15 cellular contexts compared by ENCODE assay signal in genomic region chr12:105399428-105400081, GRCh38.
DNase-seq lines count a peak whose midpoint lies in the region; ATAC-seq, FAIRE-seq and TF ChIP-seq lines count a peak whose summit lies in the region.
"Had no signal": no experiment of that assay in that cellular context is flagged by ENCODE, and none has a peak within 500 bp of the region (broad histone marks: within the 10 kb centered on the region; RNA-seq: fewer than 3 reads in every experiment).

No MANE protein-coding gene starts in this region.

- H3K27ac ChIP-seq in K562 (ENCODE audit: extremely low read depth, low read depth, low read length) (no peak overlapping the region), prostate gland (no peak overlapping the region), Karpas-422 (ENCODE audit: low read length) (no peak overlapping the region)
- H3K27ac ChIP-seq: A549, C4-2B, GM23248 had no signal

- H4K20me1 ChIP-seq in K562 (replicated peaks; ENCODE audit: control insufficient read depth, insufficient read depth, low read length) (no peaks in the 10 kb centered on the region), Karpas-422 (ENCODE audit: insufficient read depth, low read depth, low read length) (no peaks in the 10 kb centered on the region)

- no peak overlapping the region for H3K4me3 ChIP-seq in K562
- H3K4me3 ChIP-seq in mucosa of descending colon: no peak overlapping the region
- no peak overlapping the region for H3K4me3 ChIP-seq in prostate gland
- no peak overlapping the region for H3K4me3 ChIP-seq in Karpas-422 (ENCODE audit: low read length)
- H3K4me3 ChIP-seq: A549, GM12878, GM23248 had no signal

- intact Hi-C loops in K562 (cut with micrococcal nuclease) (no loop called here), left colon (cut with DNase I, micrococcal nuclease) (no loop called here), mucosa of descending colon (cut with DNase I, micrococcal nuclease) (no loop called here), prostate gland (cut with DNase I) (no loop called here)

- no peaks in the 10 kb centered on the region for H3K36me3 ChIP-seq in K562 (ENCODE audit: control insufficient read depth, insufficient read depth, low read length)
- H3K36me3 ChIP-seq in mucosa of descending colon (ENCODE audit: low read depth): no peaks in the 10 kb centered on the region
- no peaks in the 10 kb centered on the region for H3K36me3 ChIP-seq in prostate gland
- H3K36me3 ChIP-seq in Karpas-422 (ENCODE audit: insufficient read depth, low read length): no peaks in the 10 kb centered on the region
- H3K36me3 ChIP-seq: BE2C had no signal

- H3K27me3 Mint-ChIP-seq in naive thymus-derived CD8-positive, alpha-beta T cell: peaks cover 0 to 2% (median 0%) of the 10 kb centered on the region in 5 donors
- H3K27me3 Mint-ChIP-seq: CD4-positive, alpha-beta memory T cell had no signal

- BruUV-seq in K562 (replicated peaks; lab: Mats Ljungman, UMichigan): no TSS peak

- CTCF ChIA-PET in K562 (lab: Yijun Ruan, JAX; ENCODE audit: low intra/inter-chr PET ratio): no interaction called here

- TF ChIP-seq RAD21 in K562 (CRISPR knock-in tag; conservative IDR thresholded peaks at IDR 0.05 in 1 of 2, IDR thresholded peaks at IDR 0.05 in 1 of 2): no peak

- no peaks in the 10 kb centered on the region for H3K27me3 ChIP-seq in K562 (ENCODE audit: control insufficient read depth in 2 of 2, insufficient read depth in 2 of 2, low read length in 2 of 2)
- H3K27me3 ChIP-seq in prostate gland (replicated peaks; ENCODE audit: insufficient read depth): no peaks in the 10 kb centered on the region
- no peaks in the 10 kb centered on the region for H3K27me3 ChIP-seq in Karpas-422 (ENCODE audit: low read length)
- H3K27me3 ChIP-seq: BE2C had no signal

- TF ChIP-seq CTCF in K562 (IDR thresholded peaks at IDR 0.05 in 2 of 3, conservative IDR thresholded peaks at IDR 0.05 in 1 of 3; ENCODE audit: insufficient read depth in 2 of 3, low read depth in 1 of 3, low read length in 3 of 3) (no peak), mucosa of descending colon (IDR thresholded peaks at IDR 0.05) (no peak), prostate gland (IDR thresholded peaks at IDR 0.05) (no peak)

- TF ChIP-seq POLR2A in K562 (conservative IDR thresholded peaks at IDR 0.05) (no peak), prostate gland (IDR thresholded peaks at IDR 0.05) (no peak)

- H3K9me3 ChIP-seq in K562 (replicated peaks; ENCODE audit: control insufficient read depth, insufficient read depth, low read depth, low read length): no peaks in the 10 kb centered on the region
- no peaks in the 10 kb centered on the region for H3K9me3 ChIP-seq in mucosa of descending colon
- no peaks in the 10 kb centered on the region for H3K9me3 ChIP-seq in prostate gland
- no peaks in the 10 kb centered on the region for H3K9me3 ChIP-seq in Karpas-422 (ENCODE audit: low read length)
- H3K9me3 ChIP-seq: BE2C had no signal

- ATAC-seq in K562: no peak
- peak; percentile 93 for ATAC-seq in left colon
- peak; percentile 90 for ATAC-seq in mucosa of descending colon
- no peak for ATAC-seq in naive thymus-derived CD8-positive, alpha-beta T cell
- ATAC-seq: A549, GM12878, HCT116 had no signal

- peaks cover 0 to 20% (median 10%) of the 10 kb centered on the region in 9 donors for H3K9me3 Mint-ChIP-seq in naive thymus-derived CD8-positive, alpha-beta T cell

- POLR2A ChIA-PET in K562 (lab: Yijun Ruan, JAX): interaction anchor here (0.6 to 0.8 kb wide), 2 partner anchors 8 to 27 kb away, joined by 3 read pairs; no protein-coding TSS in a partner anchor
- POLR2A ChIA-PET in naive thymus-derived CD8-positive, alpha-beta T cell (lab: Charles Lee): no interaction called here

- no peaks in the 10 kb centered on the region for H3K9me1 ChIP-seq in K562 (ENCODE audit: control insufficient read depth, insufficient read depth, low read length)

- no peak for DNase-seq in K562 (ENCODE audit: extremely low read depth in 1 of 4, low spot score in 3 of 4)
- DNase-seq in left colon: peak; percentile 35 to 49
- DNase-seq in mucosa of descending colon: peak in 2 of 3 donors; percentile 33 to 45
- DNase-seq in naive thymus-derived CD8-positive, alpha-beta T cell: no peak
- no peak for DNase-seq in prostate gland (ENCODE audit: low spot score)
- DNase-seq in Karpas-422: no peak
- DNase-seq: BE2C; CD4-positive, alpha-beta memory T cell; GM23248 had no signal

- peaks cover 0 to 3% (median 0%) of the 10 kb centered on the region in 4 donors for H3K4me1 Mint-ChIP-seq in naive thymus-derived CD8-positive, alpha-beta T cell
- H3K4me1 Mint-ChIP-seq: CD4-positive, alpha-beta memory T cell had no signal

- H3K27ac Mint-ChIP-seq in naive thymus-derived CD8-positive, alpha-beta T cell: no peak overlapping the region
- H3K27ac Mint-ChIP-seq: CD4-positive, alpha-beta memory T cell had no signal

- no peak overlapping the region for H3K4me2 ChIP-seq in K562 (ENCODE audit: insufficient read depth, low read length)
- H3K4me2 ChIP-seq in Karpas-422 (ENCODE audit: low read depth, low read length, poor library complexity, severe bottlenecking): no peak overlapping the region
- H3K4me2 ChIP-seq: A549 had no signal

- H3K4me3 Mint-ChIP-seq in naive thymus-derived CD8-positive, alpha-beta T cell: no peak overlapping the region
- H3K4me3 Mint-ChIP-seq: CD4-positive, alpha-beta memory T cell had no signal

- no peaks in the 10 kb centered on the region for H3K79me2 ChIP-seq in K562 (ENCODE audit: control insufficient read depth, insufficient read depth, low read length)
- no peaks in the 10 kb centered on the region for H3K79me2 ChIP-seq in Karpas-422 (ENCODE audit: low read length)

- WGBS in K562 (ENCODE audit: insufficient coverage, low coverage, missing lambda C conversion rate): 3% methylated on average over 7 of the region's 7 CpGs
- 92% methylated on average over 7 of the region's 7 CpGs for WGBS in prostate gland

- H3K9me2 ChIP-seq in Karpas-422 (replicated peaks; ENCODE audit: insufficient read depth, low read length): no peaks in the 10 kb centered on the region

- peaks cover 0 to 15% (median 11%) of the 10 kb centered on the region in 3 donors for H3K36me3 Mint-ChIP-seq in naive thymus-derived CD8-positive, alpha-beta T cell

- in situ Hi-C loops in K562 (cut with MboI): loop anchor here (25.0 kb wide), 2 partner anchors 1037 to 1187 kb away; partner anchors contain the start of gene TXNRD1

- H3K9ac ChIP-seq in K562 (ENCODE audit: insufficient read depth in 1 of 2, low read depth in 2 of 2, low read length in 2 of 2) (no peak overlapping the region), Karpas-422 (ENCODE audit: low read length) (no peak overlapping the region)
- H3K9ac ChIP-seq: GM23248 had no signal

- no peak for FAIRE-seq in K562 (lab: Jason Lieb, UNC)
- FAIRE-seq: A549, GM12878, GM18507, H54 had no signal

- H2AFZ ChIP-seq in K562 (ENCODE audit: low read depth, low read length) (no peak overlapping the region), Karpas-422 (ENCODE audit: low read length) (no peak overlapping the region)
- H2AFZ ChIP-seq: GM23248 had no signal

- no peak for TF ChIP-seq EP300 in K562 (IDR thresholded peaks at IDR 0.05; ENCODE audit: low read length)

- H3K4me1 ChIP-seq in K562 (replicated peaks in 1 of 2; ENCODE audit: control insufficient read depth in 2 of 2, insufficient read depth in 2 of 2, low read length in 2 of 2): no peaks in the 10 kb centered on the region
- no peaks in the 10 kb centered on the region for H3K4me1 ChIP-seq in mucosa of descending colon (ENCODE audit: low read depth)
- no peaks in the 10 kb centered on the region for H3K4me1 ChIP-seq in prostate gland (replicated peaks)
- no peaks in the 10 kb centered on the region for H3K4me1 ChIP-seq in Karpas-422 (ENCODE audit: low read length)
- H3K4me1 ChIP-seq: A549, BE2C had no signal

TF ChIP-seq in K562, 482 proteins besides CTCF, POLR2A, EP300 and RAD21:
- TF ChIP-seq PML (IDR thresholded peaks at IDR 0.05; ENCODE audit: low read length) (no peak), CEBPG (CRISPR knock-in tag; IDR thresholded peaks at IDR 0.05) (0 out of 2 replicates have a peak, but pooled peaks have one; percentile 20), CEBPG (tag; conservative IDR thresholded peaks at IDR 0.05 in 1 of 2, IDR thresholded peaks at IDR 0.05 in 1 of 2) (no peak; a peak in 1 of 4 replicates)

Comparison
In these comparisons a context has a peak if more than half of its experiments do, and no peak if none do; other contexts are left out.
1. ATAC-seq: peak in left colon (single experiment) and mucosa of descending colon (single experiment); none in K562 (single experiment) and naive thymus-derived CD8-positive, alpha-beta T cell (0 of 2).
2. DNase-seq: peak in left colon (2 of 2) and mucosa of descending colon (2 of 3); none in K562 (0 of 4), naive thymus-derived CD8-positive, alpha-beta T cell (0 of 10), prostate gland (single experiment) and Karpas-422 (single experiment).